In genomic region chrX:100750901-100751300, GRCh38 we compare ENCODE assay signal across 24 cellular contexts. TPM values are rescaled to one million over a fixed set of nuclear protein-coding genes. Genes with fewer than 3 reads are reported as not detected.
DNase-seq lines count a peak whose midpoint lies in the region; ATAC-seq and TF ChIP-seq lines count a peak whose summit lies in the region.
"Had no signal": no experiment of that assay in that cellular context is flagged by ENCODE, and none has a peak within 500 bp of the region (broad histone marks: within the 10 kb centered on the region; RNA-seq: fewer than 3 reads in every experiment).

No MANE protein-coding gene starts in this region.

- DNase-seq in ELF-1 (ENCODE audit: low read depth, low spot score) (peak; percentile 21), M059J (ENCODE audit: low read depth) (peak; percentile 59), adipocyte (ENCODE audit: low read depth) (peak; percentile 22), osteocyte (ENCODE audit: extremely low spot score, unreplicated experiment) (no peak), NOMO-1 treated with DMSO at 0.1 percent for 48 hours (lab: John Stamatoyannopoulos, UW; ENCODE audit: unreplicated experiment) (no peak)
- no peak for DNase-seq in T-helper 2 cell treated with Interferon-gamma antibody and Interleukin-4, amounts not matched to agents 5 μg/mL and 100 μg/mL, for 36 hours (ENCODE audit: low spot score)
- DNase-seq: BE2C, DMS53, H9, Karpas-422, MM.1S, NCI-H1048, NCI-H1694, NCI-H2081, NCI-H2171, NCI-H446, NCI-H526, RPMI8226, SHP77, SW 1271, T-helper 2 cell had no signal

- no peak for TF ChIP-seq CTCF in osteocyte (IDR thresholded peaks at IDR 0.05)

- no peak overlapping the region for H3K4me3 ChIP-seq in adipocyte (ENCODE audit: low read length)
- H3K4me3 ChIP-seq: A549, GM12878 had no signal

- H3K36me3 ChIP-seq in adipocyte (ENCODE audit: control insufficient read depth, insufficient read depth, low read length, severe bottlenecking), result no peaks in the 10 kb centered on the region
- H3K36me3 ChIP-seq: BE2C had no signal

- peaks cover 6% of the 10 kb centered on the region for H3K4me1 ChIP-seq in adipocyte (ENCODE audit: control insufficient read depth, insufficient read depth, low read length)
- H3K4me1 ChIP-seq: A549, BE2C had no signal

- H3K9ac ChIP-seq in adipocyte (ENCODE audit: low read length), result no peak overlapping the region

- peaks cover 57% of the 10 kb centered on the region for H3K27me3 ChIP-seq in adipocyte (replicated peaks; ENCODE audit: control insufficient read depth, insufficient read depth, low read length)
- H3K27me3 ChIP-seq: BE2C had no signal

- H3K27ac Mint-ChIP-seq in osteocyte (ENCODE audit: unreplicated experiment), result peak overlapping the region; percentile 58
- no peak overlapping the region for H3K27ac Mint-ChIP-seq in T-helper 2 cell treated with Interferon-gamma antibody and Interleukin-4, amounts not matched to agents 5 μg/mL and 100 μg/mL, for 36 hours
- H3K27ac Mint-ChIP-seq: H9 had no signal

- H3K9me3 Mint-ChIP-seq in osteocyte (ENCODE audit: unreplicated experiment), result peaks cover 3% of the 10 kb centered on the region
- no peaks in the 10 kb centered on the region for H3K9me3 Mint-ChIP-seq in T-helper 2 cell treated with Interferon-gamma antibody and Interleukin-4, amounts not matched to agents 5 μg/mL and 100 μg/mL, for 36 hours

- H3K4me1 Mint-ChIP-seq in osteocyte (ENCODE audit: unreplicated experiment), result peaks cover 31% of the 10 kb centered on the region
- no peaks in the 10 kb centered on the region for H3K4me1 Mint-ChIP-seq in T-helper 2 cell treated with Interferon-gamma antibody and Interleukin-4, amounts not matched to agents 5 μg/mL and 100 μg/mL, for 36 hours (ENCODE audit: low read depth)

- no peaks in the 10 kb centered on the region for H3K27me3 Mint-ChIP-seq in osteocyte (ENCODE audit: unreplicated experiment)
- H3K27me3 Mint-ChIP-seq in T-helper 2 cell treated with Interferon-gamma antibody and Interleukin-4, amounts not matched to agents 5 μg/mL and 100 μg/mL, for 36 hours (ENCODE audit: low read depth), result no peaks in the 10 kb centered on the region

- H3K36me3 Mint-ChIP-seq in osteocyte (ENCODE audit: unreplicated experiment), result no peaks in the 10 kb centered on the region
- H3K36me3 Mint-ChIP-seq in T-helper 2 cell treated with Interferon-gamma antibody and Interleukin-4, amounts not matched to agents 5 μg/mL and 100 μg/mL, for 36 hours (ENCODE audit: low read depth), result no peaks in the 10 kb centered on the region

- no peaks in the 10 kb centered on the region for H3K9me3 ChIP-seq in adipocyte (ENCODE audit: control insufficient read depth, low read length)
- H3K9me3 ChIP-seq: A549, BE2C had no signal

- no peak for ATAC-seq in HG03457 (IDR thresholded peaks at IDR 0.05; ENCODE audit: unreplicated experiment)
- ATAC-seq: A549, GM12878 had no signal

- no peak overlapping the region for H3K4me3 Mint-ChIP-seq in osteocyte (ENCODE audit: unreplicated experiment)
- no peak overlapping the region for H3K4me3 Mint-ChIP-seq in T-helper 2 cell treated with Interferon-gamma antibody and Interleukin-4, amounts not matched to agents 5 μg/mL and 100 μg/mL, for 36 hours
- H3K4me3 Mint-ChIP-seq: H9 had no signal

RNA-seq across cellular contexts. Expression of gene SYTL4, which starts 19.0 kb away (rescaled TPM):
- 9.1 and 13.3 TPM in 2 replicates for total RNA-seq in M059J (2014; rRNA removed; shearing (Covaris generic))
- total RNA-seq in osteocyte, result 19.7 and 23.2 TPM in 2 replicates

Comparison
In these comparisons a context has a peak if more than half of its experiments do, and no peak if none do; other contexts are left out.
1. DNase-seq: peak in ELF-1 (single experiment), M059J (single experiment) and adipocyte (single experiment); none in osteocyte (single experiment), NOMO-1 treated with DMSO at 0.1 percent for 48 hours (single experiment) and T-helper 2 cell treated with Interferon-gamma antibody and Interleukin-4, amounts not matched to agents 5 μg/mL and 100 μg/mL, for 36 hours (single experiment).